ENCODE assay signal across 10 cellular contexts in the genomic region with DNA sequence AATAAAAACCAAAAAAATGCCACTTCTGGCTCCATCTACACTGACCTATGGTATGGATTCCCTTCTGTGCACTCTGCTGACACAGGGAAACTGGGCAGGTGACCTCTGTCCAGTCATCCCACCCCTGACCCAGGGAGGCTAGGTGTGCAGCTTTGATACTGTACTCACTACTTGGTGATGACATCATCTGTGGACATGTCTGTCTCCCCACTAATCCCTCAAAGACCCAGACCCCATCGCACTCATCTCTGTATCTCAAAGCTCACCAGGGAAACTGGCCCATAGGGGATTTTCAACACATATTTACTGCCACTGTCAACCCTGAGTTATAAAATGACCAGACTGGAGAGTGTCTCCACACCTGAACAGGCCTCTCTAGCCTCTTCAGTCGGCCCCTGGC. TPM values are rescaled to one million over a fixed set of nuclear protein-coding genes. Genes with fewer than 3 reads are reported as not detected.
DNase-seq lines count a peak whose midpoint lies in the region; ATAC-seq and TF ChIP-seq lines count a peak whose summit lies in the region.
"Had no signal": no experiment of that assay in that cellular context is flagged by ENCODE, and none has a peak within 500 bp of the region (broad histone marks: within the 10 kb centered on the region; RNA-seq: fewer than 3 reads in every experiment).

No MANE protein-coding gene starts in this region.

- no peaks in the 10 kb centered on the region for H3K4me1 Mint-ChIP-seq in HFFc6 (ENCODE audit: low read depth)

- no peak for TF ChIP-seq CTCF in HFFc6 (IDR thresholded peaks at IDR 0.05)

- ATAC-seq in GM18498 (IDR thresholded peaks at IDR 0.05; ENCODE audit: unreplicated experiment) (peak; percentile 58), GM19463 (IDR thresholded peaks at IDR 0.05; ENCODE audit: unreplicated experiment) (peak; percentile 80), HG03095 (IDR thresholded peaks at IDR 0.05; ENCODE audit: unreplicated experiment) (peak; percentile 63), HG03097 (IDR thresholded peaks at IDR 0.05; ENCODE audit: low FRiP score, unreplicated experiment) (no peak)

- in situ Hi-C loops in G401 (cut with HindIII; ENCODE audit: low sequenced_read_pairs) (no loop called here), ACHN (cut with HindIII; ENCODE audit: low pct_ligation_motif_present, low pct_unique_long_range_greater_than_20kb, low sequenced_read_pairs) (no loop called here)

- DNase-seq in left kidney (ENCODE audit: low read depth, low spot score) (peak; percentile 26), G401 (ENCODE audit: low spot score) (no peak), HFFc6 (no peak), ACHN (no peak)
- DNase-seq: NCI-H1930, T-helper 2 cell had no signal

- no peaks in the 10 kb centered on the region for H3K36me3 Mint-ChIP-seq in HFFc6 (ENCODE audit: low read depth)

- H3K27ac Mint-ChIP-seq in HFFc6: no peak overlapping the region

- peaks cover 3% of the 10 kb centered on the region for H3K27me3 Mint-ChIP-seq in HFFc6 (ENCODE audit: insufficient read depth)

- H3K4me3 Mint-ChIP-seq in HFFc6: no peak overlapping the region

- no peaks in the 10 kb centered on the region for H3K9me3 Mint-ChIP-seq in HFFc6

RNA-seq across cellular contexts. Expression of gene SGMS1, which starts 10.6 kb away (rescaled TPM):
- total RNA-seq in G401 (2014; rRNA removed; shearing (Covaris generic)): 10.0 and 25.5 TPM in 2 replicates
- 10 to 100 TPM; 19.6 to 27.5 (median 24.6) TPM for total RNA-seq in HFFc6 (2021; fragmentation: NEBNext Ultra II Directional; extraction: Animal tissue kit (Norgen Biotek cat#: 25700))
